ENCODE assay signal across 1 cellular context in genomic region chr6:68653706-68654089, GRCh38.
A peak's percentile ranks its signal among the peaks of the same experiment; 100 is the strongest.
TF ChIP-seq lines count a peak whose summit lies in the region.

No MANE protein-coding gene starts in this region.

TF ChIP-seq in K562, 482 proteins besides CTCF, POLR2A, EP300 and RAD21 (continued from another document and continues in another):
- TF ChIP-seq AFF1 (IDR thresholded peaks at IDR 0.05; ENCODE audit: low read depth in 1 of 2, partially characterized antibody in 2 of 2) (peak in 1 of 2 experiments; percentile 16), MITF (IDR thresholded peaks at IDR 0.05) (no peak), CGGBP1 (CRISPR knock-in tag; IDR thresholded peaks at IDR 0.05) (no peak), HOMEZ (CRISPR knock-in tag; IDR thresholded peaks at IDR 0.05) (no peak), ZNF316 (IDR thresholded peaks at IDR 0.05) (peak; percentile 16; the same call in 1 of the 2 replicates), ZNF408 (CRISPR knock-in tag; IDR thresholded peaks at IDR 0.05; ENCODE audit: low read depth) (no peak), HLTF (IDR thresholded peaks at IDR 0.05) (peak; percentile 58; the same call in 1 of the 2 replicates), RBFOX2 (IDR thresholded peaks at IDR 0.05; ENCODE audit: low read depth, low read length) (peak; percentile 24; the same call in 1 of the 2 replicates), MLLT1 (IDR thresholded peaks at IDR 0.05) (peak; percentile 53 to 76; a peak in 3 of 4 replicates), MTA2 (IDR thresholded peaks at IDR 0.05; ENCODE audit: low read depth) (0 out of 2 replicates have a peak, but pooled peaks have one; percentile 5), ZBTB2 (IDR thresholded peaks at IDR 0.05) (peak; percentile 52), SIN3A (IDR thresholded peaks at IDR 0.05; ENCODE audit: borderline replicate concordance in 2 of 2, control insufficient read depth in 1 of 2, low read depth in 2 of 2, low read length in 2 of 2) (no peak), ATF3 (IDR thresholded peaks at IDR 0.05) (no peak), ATF3 (CRISPR knock-in tag; conservative IDR thresholded peaks at IDR 0.05) (no peak), E2F5 (CRISPR knock-in tag; IDR thresholded peaks at IDR 0.05) (no peak), CHD1 (IDR thresholded peaks at IDR 0.05; ENCODE audit: low read length) (no peak), ZKSCAN1 (IDR thresholded peaks at IDR 0.05; ENCODE audit: low read depth, low read length) (no peak), CREB3 (tag; conservative IDR thresholded peaks at IDR 0.05; ENCODE audit: low read depth) (no peak), RNF2 (IDR thresholded peaks at IDR 0.05) (no peak), TRIM28 (IDR thresholded peaks at IDR 0.05) (no peak), RBM15 (IDR thresholded peaks at IDR 0.05; ENCODE audit: insufficient read depth, low read length) (no peak), THAP7 (CRISPR knock-in tag; IDR thresholded peaks at IDR 0.05) (no peak), SNIP1 (IDR thresholded peaks at IDR 0.05; ENCODE audit: low read depth) (no peak), LARP7 (IDR thresholded peaks at IDR 0.05) (peak; percentile 63; the same call in 1 of the 2 replicates), EP400 (IDR thresholded peaks at IDR 0.05) (no peak), MBD2 (IDR thresholded peaks at IDR 0.05; ENCODE audit: borderline replicate concordance, low read depth) (no peak), NR4A1 (CRISPR knock-in tag; IDR thresholded peaks at IDR 0.05) (no peak), NR4A1 (tag; IDR thresholded peaks at IDR 0.05) (no peak), USF2 (CRISPR knock-in tag; IDR thresholded peaks at IDR 0.05) (no peak), PTTG1 (tag; IDR thresholded peaks at IDR 0.05; ENCODE audit: low read depth) (no peak), E2F6 (IDR thresholded peaks at IDR 0.05; ENCODE audit: borderline replicate concordance in 1 of 2, extremely low read depth in 1 of 2, insufficient read depth in 1 of 2, insufficient read length in 1 of 2, low read depth in 1 of 2, low read length in 1 of 2, poor library complexity in 1 of 2, severe bottlenecking in 1 of 2) (no peak), ZNF280B (CRISPR knock-in tag; IDR thresholded peaks at IDR 0.05) (no peak), HMG20B (CRISPR knock-in tag; IDR thresholded peaks at IDR 0.05) (no peak), HSF4 (CRISPR knock-in tag; IDR thresholded peaks at IDR 0.05; ENCODE audit: borderline replicate concordance) (no peak), NUFIP1 (IDR thresholded peaks at IDR 0.05; ENCODE audit: partially characterized antibody) (no peak), NCOA2 (IDR thresholded peaks at IDR 0.05; ENCODE audit: partially characterized antibody in 2 of 2) (no peak), POU5F1 (IDR thresholded peaks at IDR 0.05; ENCODE audit: borderline replicate concordance, low read depth, low read length, partially characterized antibody) (no peak), LCOR (CRISPR knock-in tag; IDR thresholded peaks at IDR 0.05) (no peak), ZNF124 (CRISPR knock-in tag; IDR thresholded peaks at IDR 0.05) (no peak), HNRNPLL (IDR thresholded peaks at IDR 0.05; ENCODE audit: low read depth, low read length, poor library complexity, severe bottlenecking) (no peak), NFRKB (IDR thresholded peaks at IDR 0.05; ENCODE audit: low read depth) (peak; percentile 80; the same call in 1 of the 2 replicates), NFE2 (IDR thresholded peaks at IDR 0.05; ENCODE audit: low read depth) (no peak), ZNF57 (CRISPR knock-in tag; IDR thresholded peaks at IDR 0.05) (no peak)
